In genomic region chr11:47899801-47900200, GRCh38 we compare ENCODE assay signal across 10 cellular contexts. TPM values are rescaled to one million over a fixed set of nuclear protein-coding genes. Genes with fewer than 3 reads are reported as not detected.
A peak's percentile ranks its signal among the peaks of the same experiment; 100 is the strongest.
DNase-seq lines count a peak whose midpoint lies in the region; ATAC-seq, FAIRE-seq and TF ChIP-seq lines count a peak whose summit lies in the region.
"Had no signal": no experiment of that assay in that cellular context is flagged by ENCODE, and none has a peak within 500 bp of the region (broad histone marks: within the 10 kb centered on the region; RNA-seq: fewer than 3 reads in every experiment).

No MANE protein-coding gene starts in this region.

- RAD21 ChIA-PET in GM12878 (lab: Charles Lee; ENCODE audit: unreplicated experiment): interaction anchor here (0.6 to 0.7 kb wide), 2 partner anchors 20 to 70 kb away, joined by 3 read pairs; no protein-coding TSS in a partner anchor

- in situ Hi-C loops in GM12878 (cut with MboI): no loop called here

- TF ChIP-seq EP300 in GM12878 (IDR thresholded peaks at IDR 0.05; ENCODE audit: borderline replicate concordance in 1 of 2, control insufficient read depth in 1 of 2, low read depth in 2 of 2, low read length in 2 of 2) (peak; percentile 43 to 91; a peak in 2 of 4 replicates), SK-N-SH (IDR thresholded peaks at IDR 0.05; ENCODE audit: borderline replicate concordance in 1 of 2, low read depth in 1 of 2, low read length in 1 of 2) (no peak)

- POLR2A ChIA-PET in GM12878 (lab: Charles Lee): interaction anchor here (0.6 kb wide), 1 partner anchor 35 kb away, joined by 3 read pairs; no protein-coding TSS in a partner anchor
- POLR2A ChIA-PET in SK-N-SH (lab: Yijun Ruan, JAX): no interaction called here

- H4K20me1 ChIP-seq in GM12878 (ENCODE audit: control insufficient read depth, insufficient read depth) (no peaks in the 10 kb centered on the region), SK-N-SH (ENCODE audit: insufficient read depth) (no peaks in the 10 kb centered on the region)

- SMC1A ChIA-PET in GM12878 (lab: Charles Lee; ENCODE audit: uncharacterized antibody, unreplicated experiment): interaction anchor here (0.7 to 1.4 kb wide), 3 partner anchors 11 to 208 kb away, joined by 3 to 4 read pairs (median 3); no protein-coding TSS in a partner anchor

- peaks cover 13% of the 10 kb centered on the region for H3K4me1 ChIP-seq in GM12878 (ENCODE audit: control insufficient read depth, insufficient read depth, low read length)
- no peaks in the 10 kb centered on the region for H3K4me1 ChIP-seq in vagina
- H3K4me1 ChIP-seq in SK-N-SH (ENCODE audit: control insufficient read depth in 1 of 2, insufficient read depth in 2 of 2, low read depth in 1 of 2, low read length in 1 of 2): no peaks in the 10 kb centered on the region

- TF ChIP-seq RAD21 in GM12878 (IDR thresholded peaks at IDR 0.05; ENCODE audit: insufficient read depth, low read depth, low read length): no peak
- no peak for TF ChIP-seq RAD21 in SK-N-SH (IDR thresholded peaks at IDR 0.05; ENCODE audit: low read length)

- TF ChIP-seq CTCF in GM12878 (IDR thresholded peaks at IDR 0.05 in 2 of 3, conservative IDR thresholded peaks at IDR 0.05 in 1 of 3; ENCODE audit: control insufficient read depth in 2 of 3, extremely low read depth in 1 of 3, insufficient read depth in 1 of 3, low read depth in 3 of 3, low read length in 3 of 3) (no peak), vagina (IDR thresholded peaks at IDR 0.05) (no peak), SK-N-SH (IDR thresholded peaks at IDR 0.05) (no peak)

- H3K27me3 ChIP-seq in GM12878 (replicated peaks in 1 of 2; ENCODE audit: control insufficient read depth in 2 of 2, insufficient read depth in 2 of 2, low read length in 1 of 2) (no peaks in the 10 kb centered on the region), vagina (no peaks in the 10 kb centered on the region), SK-N-SH (ENCODE audit: insufficient read depth) (no peaks in the 10 kb centered on the region)

- peak; percentile 93 for FAIRE-seq in GM12878 (lab: Jason Lieb, UNC)
- no peak for FAIRE-seq in H54 (lab: Jason Lieb, UNC)
- FAIRE-seq: endothelial cell of umbilical vein had no signal

- H2AFZ ChIP-seq in GM12878 (ENCODE audit: control insufficient read depth, low read depth, low read length): no peak overlapping the region
- no peak overlapping the region for H2AFZ ChIP-seq in SK-N-SH (ENCODE audit: low read depth)

- H3K27ac ChIP-seq in GM12878 (ENCODE audit: control insufficient read depth, insufficient read depth): peak overlapping the region; percentile 24
- no peak overlapping the region for H3K27ac ChIP-seq in vagina
- H3K27ac ChIP-seq in SK-N-SH (ENCODE audit: low read depth in 2 of 2, low read length in 1 of 2): no peak overlapping the region

- intact Hi-C loops in GM12878 (cut with micrococcal nuclease; ENCODE audit: unreplicated experiment) (no loop called here), vagina (cut with DNase I) (no loop called here)

- H3K79me2 ChIP-seq in GM12878 (ENCODE audit: control insufficient read depth, insufficient read depth, low read length) (no peaks in the 10 kb centered on the region), SK-N-SH (ENCODE audit: insufficient read depth) (no peaks in the 10 kb centered on the region)

- H3K9me2 ChIP-seq in SK-N-SH: no peaks in the 10 kb centered on the region

- peak; percentile 75 for DNase-seq in GM12878 (ENCODE audit: low read depth, low spot score)
- DNase-seq in CD1c-positive myeloid dendritic cell (ENCODE audit: extremely low spot score): no peak
- DNase-seq in vagina (ENCODE audit: extremely low spot score in 2 of 2): no peak
- DNase-seq in H54 (ENCODE audit: insufficient read length, low spot score): no peak
- DNase-seq in SK-N-SH: no peak
- DNase-seq: activated naive CD4-positive, alpha-beta T cell treated with Interleukin-2 at 50 U/mL for 16 hours had no signal

- TF ChIP-seq POLR2A in GM12878 (IDR thresholded peaks at IDR 0.05; ENCODE audit: low read depth, low read length): no peak
- no peak for TF ChIP-seq POLR2A in vagina (IDR thresholded peaks at IDR 0.05)
- no peak for TF ChIP-seq POLR2A in H54 (IDR thresholded peaks at IDR 0.05; ENCODE audit: low read depth, low read length)

- H3K36me3 ChIP-seq in GM12878 (ENCODE audit: control insufficient read depth in 2 of 2, insufficient read depth in 2 of 2, low read length in 1 of 2) (no peaks in the 10 kb centered on the region), vagina (no peaks in the 10 kb centered on the region), SK-N-SH (replicated peaks in 1 of 2; ENCODE audit: control insufficient read depth in 1 of 2, insufficient read depth in 2 of 2, low read length in 1 of 2) (no peaks in the 10 kb centered on the region)

- CTCF ChIA-PET in GM12878 (lab: Yijun Ruan, JAX) (interaction anchor here (0.8 to 1.0 kb wide), 2 partner anchors 28 to 35 kb away, joined by 3 to 4 read pairs; no protein-coding TSS in a partner anchor), SK-N-SH (lab: Yijun Ruan, JAX) (no interaction called here)

- no TSS peak for BruUV-seq in GM12878 (replicated peaks; lab: Mats Ljungman, UMichigan)

- H3K4me3 ChIP-seq in GM12878: no peak overlapping the region
- no peak overlapping the region for H3K4me3 ChIP-seq in vagina
- H3K4me3 ChIP-seq in SK-N-SH (ENCODE audit: low read depth in 2 of 2, low read length in 1 of 2): no peak overlapping the region

- no peaks in the 10 kb centered on the region for H3F3A ChIP-seq in SK-N-SH (replicated peaks; ENCODE audit: insufficient read depth)

- ATAC-seq in GM18520 (IDR thresholded peaks at IDR 0.05; ENCODE audit: unreplicated experiment): peak; percentile 95
- ATAC-seq in GM21447 (IDR thresholded peaks at IDR 0.05; ENCODE audit: unreplicated experiment): peak; percentile 98
- peak; percentile 99 for ATAC-seq in HG03135 (IDR thresholded peaks at IDR 0.05; ENCODE audit: unreplicated experiment)
- ATAC-seq in GM12878: peak; percentile 99

- H3K9me3 ChIP-seq in GM12878 (replicated peaks; ENCODE audit: control insufficient read depth, insufficient read depth, low read length) (no peaks in the 10 kb centered on the region), vagina (no peaks in the 10 kb centered on the region), SK-N-SH (no peaks in the 10 kb centered on the region)

- H3K9ac ChIP-seq in GM12878 (ENCODE audit: control insufficient read depth, insufficient read depth, low read length) (no peak overlapping the region), SK-N-SH (no peak overlapping the region)

- WGBS in GM12878 (ENCODE audit: insufficient coverage, insufficient replicate concordance, low lambda C conversion rate, missing lambda C conversion rate): 0% methylated on average over 2 of the region's 2 CpGs
- 100% methylated on average over 2 of the region's 2 CpGs for whole genome bisulfite sequencing in SK-N-SH (ENCODE audit: low lambda C conversion rate)

- H3K4me2 ChIP-seq in GM12878 (ENCODE audit: control insufficient read depth, insufficient read depth) (peak overlapping the region; percentile 75), SK-N-SH (no peak overlapping the region)

TF ChIP-seq in GM12878, 131 proteins besides CTCF, POLR2A, EP300 and RAD21 (continues in another document):
- TF ChIP-seq CHD2 (IDR thresholded peaks at IDR 0.05; ENCODE audit: borderline replicate concordance, low read depth, low read length) (peak; percentile 59; the same call in 1 of the 2 replicates), MAX (IDR thresholded peaks at IDR 0.05; ENCODE audit: low read depth, low read length) (no peak)

TF ChIP-seq in SK-N-SH, 30 proteins besides CTCF, POLR2A, EP300 and RAD21 (continues in another document):
- TF ChIP-seq REST (IDR thresholded peaks at IDR 0.05; ENCODE audit: low read depth, low read length): no peak

RNA-seq across cellular contexts. Expression of gene NUP160, which starts 51.7 kb away (rescaled TPM):
- total RNA-seq in GM12878 (2013; cell fraction: nucleolus; rRNA removed): 151 and 160 TPM in 2 replicates
- total RNA-seq in GM12878 (2014; rRNA removed): 49.5 and 49.8 TPM in 2 replicates
- total RNA-seq in GM12878 (2014; rRNA removed; fragmentation: Illumina TruSeq; extraction: Trizol): 51.2 and 52.2 TPM in 2 replicates
- total RNA-seq in GM12878 (2021): 53.1 and 60.6 TPM in 2 replicates
- polyA plus RNA-seq in GM12878 (2011; ENCODE audit: low read depth): 21.4 TPM
- polyA plus RNA-seq in GM12878 (2011; rRNA removed): 62.2 and 70.0 TPM in 2 replicates
- 34.6 and 39.6 TPM in 2 replicates for polyA plus RNA-seq in GM12878 (2011; cell fraction: cytosol; rRNA removed)
- 39.7 and 53.8 TPM in 2 replicates for polyA plus RNA-seq in GM12878 (2011; cell fraction: nucleus; rRNA removed)
- polyA plus RNA-seq in GM12878 (2012): 24.8 and 26.2 TPM in 2 replicates
- polyA plus RNA-seq in GM12878 (2014; fragmentation: Illumina TruSeq; extraction: Trizol): 57.0 and 66.1 TPM in 2 replicates
- polyA plus RNA-seq in GM12878 (2014; fragmentation: Nextera tagmentation; extraction: Ambion mirVana): 10 to 100 TPM; 24.0 to 32.9 TPM
- 39.2 and 41.6 TPM in 2 replicates for polyA plus RNA-seq in GM12878 (2014; rRNA removed)
- polyA plus RNA-seq in GM12878 (2016; fragmentation: Nextera tagmentation; extraction: Ambion mirVana): 10 to 100 TPM; 81.2 to 87.6 TPM
- polyA minus RNA-seq in GM12878 (2011; rRNA and poly(A)+ RNA removed): 109 and 141 TPM in 2 replicates
- 27.8 and 39.2 TPM in 2 replicates for polyA minus RNA-seq in GM12878 (2011; cell fraction: cytosol; rRNA and poly(A)+ RNA removed)
- 40.1 and 61.4 TPM in 2 replicates for polyA minus RNA-seq in GM12878 (2011; cell fraction: nucleus; rRNA and poly(A)+ RNA removed)
- total RNA-seq in vagina: 40.8 TPM
- 19.3 and 27.1 TPM in 2 replicates for polyA plus RNA-seq in SK-N-SH (2012; rRNA removed)
- polyA plus RNA-seq in SK-N-SH (2012; cell fraction: cytosol; rRNA removed): 20.6 and 22.0 TPM in 2 replicates
- 21.9 and 41.5 TPM in 2 replicates for polyA plus RNA-seq in SK-N-SH (2012; cell fraction: nucleus; rRNA removed)
